ENCODE assay signal across 9 cellular contexts in genomic region chr5:174837919-174838902, GRCh38.
A peak's percentile ranks its signal among the peaks of the same experiment; 100 is the strongest.
DNase-seq lines count a peak whose midpoint lies in the region; ATAC-seq and TF ChIP-seq lines count a peak whose summit lies in the region.
"Had no signal": no experiment of that assay in that cellular context is flagged by ENCODE, and none has a peak within 500 bp of the region (broad histone marks: within the 10 kb centered on the region; RNA-seq: fewer than 3 reads in every experiment).

No MANE protein-coding gene starts in this region.

- peaks cover 0 to 5% (median 0%) of the 10 kb centered on the region in 12 donors for H3K4me1 ChIP-seq in heart left ventricle

- intact Hi-C loops in heart left ventricle (cut with DNase I), result no loop called here

- peak in 5 of 12 donors; percentile 9 to 28 (median 23) for TF ChIP-seq CTCF in heart left ventricle (IDR thresholded peaks at IDR 0.05)

- no peak overlapping the region for H3K27ac ChIP-seq in heart left ventricle
- H3K27ac ChIP-seq: KMS-11 had no signal

- H3K4me3 ChIP-seq in heart left ventricle, result no peak overlapping the region

- DNase-seq in DMS 273 (lab: John Stamatoyannopoulos, UW; ENCODE audit: unreplicated experiment) (peak; percentile 31), DMS 273 treated with DMSO at 0.1 percent for 48 hours (lab: John Stamatoyannopoulos, UW) (no peak), SK-MEL-5 (ENCODE audit: low read depth, low spot score) (peak; percentile 54), heart left ventricle (peak in 2 of 5 donors; percentile 38 to 39), stromal cell of bone marrow (ENCODE audit: low read depth) (peak; percentile 86), DMS79 (lab: John Stamatoyannopoulos, UW) (no peak)
- DNase-seq in activated CD8-positive, alpha-beta memory T cell treated with anti-CD3 and anti-CD28 coated beads, Interleukin-2, amount 50 U/mL, for 4 hours, result no peak

- no peaks in the 10 kb centered on the region for H3K27me3 ChIP-seq in heart left ventricle

- in situ Hi-C loops in SK-MEL-5 (cut with HindIII; ENCODE audit: low pct_unique_long_range_greater_than_20kb, low sequenced_read_pairs), result no loop called here

- 30 to 36% (median 31%) methylated on average over 8 of the region's 8 CpGs for WGBS in heart left ventricle, 4 donors

- no peaks in the 10 kb centered on the region for H3K36me3 ChIP-seq in heart left ventricle

- no peak for TF ChIP-seq POLR2A in heart left ventricle (IDR thresholded peaks at IDR 0.05)

- ATAC-seq in heart left ventricle (peak in 3 of 4 donors; percentile 30 to 86 (median 68)), HG03135 (IDR thresholded peaks at IDR 0.05; ENCODE audit: unreplicated experiment) (no peak)

- H3K9me3 ChIP-seq in heart left ventricle, result no peaks in the 10 kb centered on the region

Comparison
In these comparisons a context has a peak if more than half of its experiments do, and no peak if none do; other contexts are left out.
1. DNase-seq: peak in DMS 273 (single experiment), SK-MEL-5 (single experiment) and stromal cell of bone marrow (single experiment); none in DMS 273 treated with DMSO at 0.1 percent for 48 hours (single experiment), DMS79 (single experiment) and activated CD8-positive, alpha-beta memory T cell treated with anti-CD3 and anti-CD28 coated beads, Interleukin-2, amount 50 U/mL, for 4 hours (single experiment).